In genomic region chr6:117481278-117481925, GRCh38 we compare ENCODE assay signal across 9 cellular contexts. TPM values are rescaled to one million over a fixed set of nuclear protein-coding genes. Genes with fewer than 3 reads are reported as not detected.
DNase-seq lines count a peak whose midpoint lies in the region; ATAC-seq and TF ChIP-seq lines count a peak whose summit lies in the region.
"Had no signal": no experiment of that assay in that cellular context is flagged by ENCODE, and none has a peak within 500 bp of the region (broad histone marks: within the 10 kb centered on the region; RNA-seq: fewer than 3 reads in every experiment).

No MANE protein-coding gene starts in this region.

- no peaks in the 10 kb centered on the region for H3K36me3 Mint-ChIP-seq in memory B cell

- 83% methylated on average over 22 of the region's 22 CpGs for WGBS in SK-N-SH (ENCODE audit: low lambda C conversion rate)
- WGBS in thyroid gland, 2 donors, result 34 to 37% methylated on average over 22 of the region's 22 CpGs

- no peaks in the 10 kb centered on the region for H3K9me3 ChIP-seq in SK-N-SH
- no peaks in the 10 kb centered on the region for H3K9me3 ChIP-seq in thyroid gland

- peaks cover 12% of the 10 kb centered on the region for H3K4me1 Mint-ChIP-seq in memory B cell

- H3K27ac ChIP-seq in SK-N-SH (ENCODE audit: low read depth in 2 of 2, low read length in 1 of 2) (peak overlapping the region in 1 of 2 experiments; percentile 75; a peak in 2 of 4 replicates), thyroid gland (no peak overlapping the region)

- ATAC-seq in SK-N-SH treated with all-trans-retinoic acid at 6 μM for 48 hours, result no peak
- no peak for ATAC-seq in memory B cell (ENCODE audit: low read depth)
- no peak for ATAC-seq in HG03159 (IDR thresholded peaks at IDR 0.05; ENCODE audit: unreplicated experiment)
- ATAC-seq in GM18870 (IDR thresholded peaks at IDR 0.05; ENCODE audit: unreplicated experiment), result no peak

- no peak overlapping the region for H2AFZ ChIP-seq in SK-N-SH (ENCODE audit: low read depth)

- no peak overlapping the region for H3K4me3 ChIP-seq in SK-N-SH (ENCODE audit: low read depth in 2 of 2, low read length in 1 of 2)
- H3K4me3 ChIP-seq in thyroid gland (replicated peaks in 1 of 3), result no peak overlapping the region

- POLR2A ChIA-PET in SK-N-SH (lab: Yijun Ruan, JAX), result no interaction called here

- peaks cover 26% of the 10 kb centered on the region for H3F3A ChIP-seq in SK-N-SH (replicated peaks; ENCODE audit: insufficient read depth)

- H3K27me3 Mint-ChIP-seq in memory B cell, result peaks cover 9% of the 10 kb centered on the region

- no peaks in the 10 kb centered on the region for H3K9me3 Mint-ChIP-seq in memory B cell

- no peak for TF ChIP-seq RAD21 in SK-N-SH (IDR thresholded peaks at IDR 0.05; ENCODE audit: low read length)

- no peak for TF ChIP-seq EP300 in SK-N-SH (IDR thresholded peaks at IDR 0.05; ENCODE audit: borderline replicate concordance in 1 of 2, low read depth in 1 of 2, low read length in 1 of 2)

- H3K27me3 ChIP-seq in SK-N-SH (ENCODE audit: insufficient read depth) (no peaks in the 10 kb centered on the region), thyroid gland (no peaks in the 10 kb centered on the region)

- H3K79me2 ChIP-seq in SK-N-SH (ENCODE audit: insufficient read depth), result peaks cover 35% of the 10 kb centered on the region

- no peak overlapping the region for H3K9ac ChIP-seq in SK-N-SH

- no peaks in the 10 kb centered on the region for H4K20me1 ChIP-seq in SK-N-SH (ENCODE audit: insufficient read depth)

- H3K4me1 ChIP-seq in SK-N-SH (ENCODE audit: control insufficient read depth in 1 of 2, insufficient read depth in 2 of 2, low read depth in 1 of 2, low read length in 1 of 2) (peaks cover 0 to 4% of the 10 kb centered on the region in 2 experiments; a peak in 2 of 4 replicates), thyroid gland (peaks cover 7 to 17% of the 10 kb centered on the region in 2 donors)

- no peak overlapping the region for H3K27ac Mint-ChIP-seq in memory B cell

- intact Hi-C loops in thyroid gland (cut with DNase I), result loop anchor here (10.0 kb wide), 1 partner anchor 73 kb away; no protein-coding TSS in a partner anchor

- H3K4me2 ChIP-seq in SK-N-SH, result peak overlapping the region; percentile 78

- TF ChIP-seq CTCF in SK-N-SH (IDR thresholded peaks at IDR 0.05) (no peak), thyroid gland (IDR thresholded peaks at IDR 0.05) (no peak)

- CTCF ChIA-PET in SK-N-SH (lab: Yijun Ruan, JAX), result interaction anchor here (1.0 to 2.5 kb wide), 2 partner anchors 32 kb away, joined by 3 to 10 read pairs; no protein-coding TSS in a partner anchor

- peak overlapping the region; percentile 81 for H3K4me3 Mint-ChIP-seq in memory B cell

- H3K9me2 ChIP-seq in SK-N-SH, result no peaks in the 10 kb centered on the region

- H3K36me3 ChIP-seq in SK-N-SH (replicated peaks in 1 of 2; ENCODE audit: control insufficient read depth in 1 of 2, insufficient read depth in 2 of 2, low read length in 1 of 2) (peaks cover 0 to 24% of the 10 kb centered on the region in 2 experiments), thyroid gland (no peaks in the 10 kb centered on the region)

- TF ChIP-seq POLR2A in thyroid gland (IDR thresholded peaks at IDR 0.05), result no peak

- DNase-seq in SK-N-SH, result no peak
- peak; percentile 6 for DNase-seq in activated gamma-delta T cell (lab: John Stamatoyannopoulos, UW)
- DNase-seq in memory B cell (ENCODE audit: low spot score in 2 of 2), result no peak
- peak; percentile 1 to 9 for DNase-seq in thyroid gland
- no peak for DNase-seq in NCI-H345 (lab: John Stamatoyannopoulos, UW)
- DNase-seq: NCI-H187 treated with DMSO at 0.1 percent for 48 hours had no signal

TF ChIP-seq in SK-N-SH, 30 proteins besides CTCF, POLR2A, EP300 and RAD21:
- no peak for TF ChIP-seq PBX3 (IDR thresholded peaks at IDR 0.05)
- TF ChIP-seq FOXJ3 (CRISPR knock-in tag; IDR thresholded peaks at IDR 0.05), result no peak
- no peak for TF ChIP-seq MAX (IDR thresholded peaks at IDR 0.05; ENCODE audit: low read depth)
- no peak for TF ChIP-seq GATA2 (CRISPR knock-in tag; IDR thresholded peaks at IDR 0.05)
- no peak for TF ChIP-seq GABPA (IDR thresholded peaks at IDR 0.05; ENCODE audit: low read depth)
- no peak for TF ChIP-seq RCOR1 (IDR thresholded peaks at IDR 0.05; ENCODE audit: low read length)
- TF ChIP-seq RFX5 (IDR thresholded peaks at IDR 0.05; ENCODE audit: low read length), result no peak
- TF ChIP-seq JUND (IDR thresholded peaks at IDR 0.05), result no peak
- no peak for TF ChIP-seq POLR2AphosphoS5 (IDR thresholded peaks at IDR 0.05; ENCODE audit: low read depth, low read length)
- TF ChIP-seq NFIC (IDR thresholded peaks at IDR 0.05; ENCODE audit: borderline replicate concordance), result no peak

TF ChIP-seq in SK-N-SH treated with all-trans-retinoic acid at 6 μM for 48 hours, 23 proteins besides CTCF, POLR2A, EP300 and RAD21:
- TF ChIP-seq ZFP30 (CRISPR knock-in tag; IDR thresholded peaks at IDR 0.05) (no peak), POU6F1 (CRISPR knock-in tag; IDR thresholded peaks at IDR 0.05; ENCODE audit: borderline replicate concordance, low read depth) (no peak), RARB (CRISPR knock-in tag; IDR thresholded peaks at IDR 0.05) (no peak), ISL1 (CRISPR knock-in tag; IDR thresholded peaks at IDR 0.05) (no peak), CSDC2 (CRISPR knock-in tag; IDR thresholded peaks at IDR 0.05) (no peak)

RNA-seq across cellular contexts. Expression of gene DCBLD1, which starts 1.1 kb away (rescaled TPM):
- polyA plus RNA-seq in SK-N-SH (2012; rRNA removed), result 82.2 and 91.5 TPM in 2 replicates
- polyA plus RNA-seq in SK-N-SH (2012; cell fraction: cytosol; rRNA removed), result 82.3 and 82.9 TPM in 2 replicates
- 97.1 and 145 TPM in 2 replicates for polyA plus RNA-seq in SK-N-SH (2012; cell fraction: nucleus; rRNA removed)
- 10 to 100 TPM; 13.5 to 25.9 (median 21.2) TPM for total RNA-seq in thyroid gland

RNA-seq across cellular contexts. Expression of gene ROS1, which starts 55.7 kb away (rescaled TPM):
- 1.8 and 2.0 TPM in 2 replicates for polyA plus RNA-seq in SK-N-SH (2012; rRNA removed)
- polyA plus RNA-seq in SK-N-SH (2012; cell fraction: cytosol; rRNA removed), result 1.5 and 1.8 TPM in 2 replicates
- polyA plus RNA-seq in SK-N-SH (2012; cell fraction: nucleus; rRNA removed), result 3.8 and 7.4 TPM in 2 replicates
- total RNA-seq in thyroid gland, result not detected

Comparison
In these comparisons a context has a peak if more than half of its experiments do, and no peak if none do; other contexts are left out.
1. DNase-seq: peak in activated gamma-delta T cell (single experiment) and thyroid gland (2 of 2); none in SK-N-SH (single experiment), memory B cell (0 of 2) and NCI-H345 (single experiment).